23 cellular contexts compared by ENCODE assay signal in the genomic region with DNA sequence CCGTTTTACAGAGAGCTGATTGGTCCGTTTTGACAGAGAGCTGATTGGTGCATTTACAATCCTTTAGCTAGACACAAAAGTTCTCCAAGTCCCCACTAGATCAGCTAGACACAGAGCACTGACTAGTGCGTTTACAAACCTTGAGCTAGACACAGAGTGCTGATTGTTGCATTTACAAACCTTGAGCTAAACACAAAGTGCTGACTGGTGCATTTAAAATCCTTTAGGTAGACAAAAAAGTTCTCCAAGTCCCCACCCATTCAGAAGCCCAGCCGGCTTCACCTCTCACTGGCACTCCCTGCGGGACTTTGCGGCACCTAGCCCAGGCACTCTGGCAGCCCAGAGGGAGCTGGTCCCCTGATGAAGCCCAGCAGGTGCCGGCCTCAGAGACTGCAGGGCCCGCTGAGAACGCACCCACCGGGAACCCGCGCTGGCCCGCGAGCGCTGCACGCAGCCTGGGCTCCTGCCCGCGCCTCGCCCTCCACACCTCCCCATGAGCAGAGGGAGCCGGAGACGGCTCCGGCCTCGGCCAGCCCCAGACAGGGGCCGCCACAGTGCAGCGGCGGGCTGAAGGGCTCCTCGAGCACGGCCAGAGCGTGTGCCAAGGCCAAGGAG.
"Had no signal": no experiment of that assay in that cellular context is flagged by ENCODE, and none has a peak within 500 bp of the region (broad histone marks: within the 10 kb centered on the region; RNA-seq: fewer than 3 reads in every experiment).

No MANE protein-coding gene starts in this region.

- H3K27me3 ChIP-seq: SJSA1 had no signal

- H3K9ac ChIP-seq: KMS-11 had no signal

- H3K36me3 ChIP-seq: SJSA1 had no signal

- H3K4me3 ChIP-seq: SJSA1, SK-N-MC had no signal

- H3K4me1 ChIP-seq: SJSA1 had no signal

- FAIRE-seq: HTR-8/SVneo, RCC 7860 had no signal

- H3K27ac ChIP-seq: HL-60, KMS-11, SJSA1, SK-N-MC had no signal

- H3K4me2 ChIP-seq: KMS-11 had no signal

- DNase-seq: Kasumi-1, MM.1S, NCI-H1092 treated with DMSO at 0.1 percent for 48 hours, NCI-H1436, NCI-H187, NCI-H2029, NCI-H2081 treated with DMSO at 0.1 percent for 48 hours, NCI-H2171, NCI-H226, NCI-H446, NCI-H510A, NCI-H524 treated with DMSO at 0.1 percent for 48 hours, NCI-H69, NCI-H774, Right ventricle myocardium superior, RPMI8226, SIG-M5 had no signal

- H3K9me3 ChIP-seq: SJSA1 had no signal
